9 cellular contexts compared by ENCODE assay signal in the genomic region with DNA sequence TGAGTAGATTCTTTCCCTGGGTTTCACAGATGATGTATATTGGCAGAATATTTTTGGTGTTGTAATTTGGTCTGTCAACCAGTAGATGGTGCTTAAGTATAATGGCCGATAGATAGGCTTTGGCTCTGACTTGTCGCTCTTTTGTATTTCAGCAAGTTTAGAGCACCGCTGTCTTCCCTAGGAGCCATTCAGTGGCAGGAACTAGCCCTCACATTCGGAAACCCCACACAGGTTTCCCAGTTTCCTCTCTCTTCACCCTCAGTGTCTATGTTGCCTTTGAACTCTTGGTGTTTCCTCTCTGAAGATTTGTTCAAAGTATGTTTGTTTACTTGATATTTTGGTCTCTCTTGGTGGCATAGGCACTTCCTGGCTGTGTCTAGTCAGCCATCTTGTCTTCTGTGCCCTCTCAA.
DNase-seq lines count a peak whose midpoint lies in the region; ATAC-seq, FAIRE-seq and TF ChIP-seq lines count a peak whose summit lies in the region.
"Had no signal": no experiment of that assay in that cellular context is flagged by ENCODE, and none has a peak within 500 bp of the region (broad histone marks: within the 10 kb centered on the region; RNA-seq: fewer than 3 reads in every experiment).

No MANE protein-coding gene starts in this region.

- H3K4me3 ChIP-seq in fibroblast of the aortic adventitia (ENCODE audit: low read depth, low read length) (no peak overlapping the region), upper lobe of left lung (no peak overlapping the region)

- FAIRE-seq in GM18507 (lab: Jason Lieb, UNC), result peak; percentile 55

- 79 to 82% methylated on average over 4 of the region's 4 CpGs for WGBS in upper lobe of left lung, 2 donors

- TF ChIP-seq CTCF in fibroblast of the aortic adventitia (IDR thresholded peaks at IDR 0.05; ENCODE audit: insufficient read depth, low read length), result peak; percentile 19
- no peak for TF ChIP-seq CTCF in upper lobe of left lung (IDR thresholded peaks at IDR 0.05)

- H3K4me1 ChIP-seq in upper lobe of left lung, result no peaks in the 10 kb centered on the region

- H3K27ac ChIP-seq in upper lobe of left lung, result no peak overlapping the region

- no peak for TF ChIP-seq POLR2A in upper lobe of left lung (IDR thresholded peaks at IDR 0.05)

- H3K36me3 ChIP-seq in upper lobe of left lung, result no peaks in the 10 kb centered on the region

- DNase-seq in AML-193 (lab: John Stamatoyannopoulos, UW) (peak; percentile 9 to 11), GM18507 (ENCODE audit: extremely low spot score, insufficient read length, low read depth) (no peak), RKO (ENCODE audit: low spot score) (peak; percentile 46), fibroblast of the aortic adventitia (ENCODE audit: low read depth) (no peak), upper lobe of left lung (no peak)
- DNase-seq in stimulated activated naive CD4-positive, alpha-beta T cell treated with Interleukin-2 at 50 U/mL for 16 hours (lab: John Stamatoyannopoulos, UW), result no peak
- DNase-seq: islet precursor cell had no signal

- ATAC-seq in upper lobe of left lung (ENCODE audit: low FRiP score in 2 of 2), result no peak
- no peak for ATAC-seq in GM19397 (IDR thresholded peaks at IDR 0.05; ENCODE audit: unreplicated experiment)
- ATAC-seq in HG03442 (IDR thresholded peaks at IDR 0.05; ENCODE audit: unreplicated experiment), result no peak

- no peaks in the 10 kb centered on the region for H3K9me3 ChIP-seq in upper lobe of left lung

- TF ChIP-seq EP300 in upper lobe of left lung (IDR thresholded peaks at IDR 0.05), result no peak

- no peaks in the 10 kb centered on the region for H3K27me3 ChIP-seq in upper lobe of left lung

Comparison
In these comparisons a context has a peak if more than half of its experiments do, and no peak if none do; other contexts are left out.
1. DNase-seq: peak in AML-193 (2 of 2) and RKO (single experiment); none in GM18507 (single experiment), fibroblast of the aortic adventitia (single experiment), stimulated activated naive CD4-positive, alpha-beta T cell treated with Interleukin-2 at 50 U/mL for 16 hours (single experiment) and upper lobe of left lung (0 of 2).